ENCODE assay signal across 9 cellular contexts in the genomic region with DNA sequence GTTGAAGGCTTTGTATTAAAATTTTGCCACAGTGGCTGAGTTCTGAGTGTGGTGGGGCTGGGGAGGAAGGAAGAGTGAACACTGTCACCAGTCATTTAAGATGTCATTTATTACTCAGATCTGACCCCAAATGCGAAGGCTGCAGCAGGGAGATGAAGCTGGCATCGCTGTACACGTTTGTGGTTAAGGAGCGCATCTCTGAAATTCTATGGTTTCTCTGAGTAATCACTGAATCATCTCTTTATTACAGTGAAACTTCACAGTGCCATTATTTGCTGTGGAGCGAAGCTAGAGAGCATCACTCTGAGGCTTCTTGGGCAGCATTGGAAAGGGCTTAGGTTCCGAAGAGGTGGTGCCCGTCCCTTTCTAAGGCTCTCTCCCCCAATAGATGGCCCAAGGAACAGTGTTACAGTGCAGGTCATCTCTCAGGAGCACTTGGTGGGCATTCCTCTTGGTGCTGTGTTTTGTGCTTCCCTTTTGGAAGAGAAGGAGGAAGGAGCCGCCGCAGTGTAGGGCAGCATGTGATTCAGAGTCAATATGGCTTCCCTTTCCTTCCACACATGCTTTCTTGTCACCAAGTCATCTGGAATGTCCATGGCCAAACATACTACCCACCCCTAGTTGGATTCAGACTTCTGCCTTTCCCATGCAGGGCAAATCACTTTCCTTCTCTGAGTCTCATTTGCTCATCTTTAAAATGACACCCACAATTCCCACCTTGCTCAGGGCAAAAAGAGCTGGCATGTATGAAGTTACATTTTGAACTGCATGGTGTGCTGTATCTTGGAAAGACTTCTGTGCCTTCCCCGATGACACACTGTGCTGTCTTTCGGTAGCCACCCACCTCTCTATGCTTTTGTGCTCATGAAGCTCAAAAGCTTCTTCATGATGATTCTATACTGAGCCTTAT. TPM values are rescaled to one million over a fixed set of nuclear protein-coding genes. Genes with fewer than 3 reads are reported as not detected.
DNase-seq lines count a peak whose midpoint lies in the region; ATAC-seq and TF ChIP-seq lines count a peak whose summit lies in the region.
"Had no signal": no experiment of that assay in that cellular context is flagged by ENCODE, and none has a peak within 500 bp of the region (broad histone marks: within the 10 kb centered on the region; RNA-seq: fewer than 3 reads in every experiment).

No MANE protein-coding gene starts in this region.

- no peaks in the 10 kb centered on the region for H3K36me3 ChIP-seq in tibial nerve

- no peaks in the 10 kb centered on the region for H3K36me3 Mint-ChIP-seq in type B pancreatic cell

- ATAC-seq in GM18870 (IDR thresholded peaks at IDR 0.05; ENCODE audit: unreplicated experiment) (peak; percentile 76), HG03432 (IDR thresholded peaks at IDR 0.05; ENCODE audit: unreplicated experiment) (peak; percentile 87)

- peak; percentile 84 for DNase-seq in activated CD4-positive, alpha-beta T cell treated with anti-CD3 and anti-CD28 coated beads for 48 hours
- peak; percentile 32 for DNase-seq in effector CD4-positive, alpha-beta T cell
- DNase-seq in stimulated activated CD4-positive, alpha-beta T cell treated with anti-CD3 and anti-CD28 coated beads, Interleukin-4, amount 100 ng/mL, for 48 hours (ENCODE audit: low read depth in 2 of 2), result peak; percentile 34 to 73
- no peak for DNase-seq in type B pancreatic cell (ENCODE audit: extremely low spot score, unreplicated experiment)
- no peak for DNase-seq in OCI-M2 (lab: John Stamatoyannopoulos, UW; ENCODE audit: unreplicated experiment)
- DNase-seq in tibial nerve (ENCODE audit: low spot score in 2 of 2), result no peak

- H3K27ac ChIP-seq in tibial nerve, result no peak overlapping the region

- no peak overlapping the region for H3K4me3 ChIP-seq in tibial nerve

- no peak overlapping the region for H3K27ac Mint-ChIP-seq in type B pancreatic cell

- peaks cover 18% of the 10 kb centered on the region for H3K4me1 Mint-ChIP-seq in type B pancreatic cell (ENCODE audit: unreplicated experiment)

- no peak overlapping the region for H3K4me3 Mint-ChIP-seq in type B pancreatic cell

- peaks cover 3% of the 10 kb centered on the region for H3K27me3 Mint-ChIP-seq in type B pancreatic cell

- TF ChIP-seq POLR2A in tibial nerve (IDR thresholded peaks at IDR 0.05), result no peak

- H3K9me3 Mint-ChIP-seq in type B pancreatic cell, result no peaks in the 10 kb centered on the region

- WGBS in tibial nerve, 2 donors, result 79 to 81% methylated on average over 11 of the region's 11 CpGs

- TF ChIP-seq CTCF in type B pancreatic cell (conservative IDR thresholded peaks at IDR 0.05), result no peak
- no peak for TF ChIP-seq CTCF in tibial nerve (IDR thresholded peaks at IDR 0.05)

- TF ChIP-seq EP300 in tibial nerve (IDR thresholded peaks at IDR 0.05), result no peak

- no peaks in the 10 kb centered on the region for H3K4me1 ChIP-seq in tibial nerve

- H3K9me3 ChIP-seq in tibial nerve, result no peaks in the 10 kb centered on the region

- no peaks in the 10 kb centered on the region for H3K27me3 ChIP-seq in tibial nerve

RNA-seq across cellular contexts. Expression of a gene that starts 9.3 kb away (rescaled TPM):
- total RNA-seq in type B pancreatic cell (ENCODE audit: low replicate concordance) (not detected in 2 replicates), tibial nerve (not detected)
- total RNA-seq: SK-MEL-5 had no signal

RNA-seq across cellular contexts. Expression of a gene that starts 33.7 kb away (rescaled TPM):
- total RNA-seq in type B pancreatic cell (ENCODE audit: low replicate concordance) (not detected in 2 replicates), tibial nerve (not detected)
- total RNA-seq: SK-MEL-5 had no signal

Comparison
In these comparisons a context has a peak if more than half of its experiments do, and no peak if none do; other contexts are left out.
1. DNase-seq: peak in activated CD4-positive, alpha-beta T cell treated with anti-CD3 and anti-CD28 coated beads for 48 hours (single experiment), effector CD4-positive, alpha-beta T cell (single experiment) and stimulated activated CD4-positive, alpha-beta T cell treated with anti-CD3 and anti-CD28 coated beads, Interleukin-4, amount 100 ng/mL, for 48 hours (2 of 2); none in type B pancreatic cell (single experiment), OCI-M2 (single experiment) and tibial nerve (0 of 2).